11 cellular contexts compared by ENCODE assay signal in genomic region chr5:141510850-141511718, GRCh38. TPM values are rescaled to one million over a fixed set of nuclear protein-coding genes. Genes with fewer than 3 reads are reported as not detected.
A peak's percentile ranks its signal among the peaks of the same experiment; 100 is the strongest.
DNase-seq lines count a peak whose midpoint lies in the region; ATAC-seq and TF ChIP-seq lines count a peak whose summit lies in the region.
"Had no signal": no experiment of that assay in that cellular context is flagged by ENCODE, and none has a peak within 500 bp of the region (broad histone marks: within the 10 kb centered on the region; RNA-seq: fewer than 3 reads in every experiment).

No MANE protein-coding gene starts in this region.

- H3K9ac ChIP-seq in SK-N-SH = no peak overlapping the region

- H3K27me3 Mint-ChIP-seq in brain = peaks cover 4% of the 10 kb centered on the region

- DNase-seq in SK-N-SH (no peak), thoracic aorta (ENCODE audit: low spot score) (no peak), NCI-H1092 treated with DMSO at 0.1 percent for 48 hours (lab: John Stamatoyannopoulos, UW) (no peak), NCI-H2227 treated with DMSO at 0.1 percent for 48 hours (lab: John Stamatoyannopoulos, UW) (no peak)
- DNase-seq: effector memory CD4-positive, alpha-beta T cell had no signal

- H4K20me1 ChIP-seq in SK-N-SH (ENCODE audit: insufficient read depth) = no peaks in the 10 kb centered on the region

- TF ChIP-seq CTCF in SK-N-SH (IDR thresholded peaks at IDR 0.05) (no peak), brain (conservative IDR thresholded peaks at IDR 0.05) (no peak), thoracic aorta (IDR thresholded peaks at IDR 0.05) (no peak)

- TF ChIP-seq EP300 in SK-N-SH (IDR thresholded peaks at IDR 0.05; ENCODE audit: borderline replicate concordance in 1 of 2, low read depth in 1 of 2, low read length in 1 of 2) = no peak

- peak overlapping the region in 2 of 5 experiments; percentile 23 to 84 for H3K4me3 Mint-ChIP-seq in brain

- H3K27ac ChIP-seq in SK-N-SH (ENCODE audit: low read depth in 2 of 2, low read length in 1 of 2) (peak overlapping the region; percentile 9 to 99; a peak in 3 of 4 replicates), thoracic aorta (peak overlapping the region; percentile 97 to 98)
- H3K27ac ChIP-seq: 22Rv1 had no signal

- H3F3A ChIP-seq in SK-N-SH (replicated peaks; ENCODE audit: insufficient read depth) = peaks cover 74% of the 10 kb centered on the region

- H3K27me3 ChIP-seq in SK-N-SH (ENCODE audit: insufficient read depth) = no peaks in the 10 kb centered on the region
- no peaks in the 10 kb centered on the region for H3K27me3 ChIP-seq in thoracic aorta (replicated peaks; ENCODE audit: insufficient read depth)

- H3K36me3 ChIP-seq in SK-N-SH (replicated peaks in 1 of 2; ENCODE audit: control insufficient read depth in 1 of 2, insufficient read depth in 2 of 2, low read length in 1 of 2) (peaks cover 23 to 41% of the 10 kb centered on the region in 2 experiments), thoracic aorta (peaks cover 4% of the 10 kb centered on the region)

- H3K9me2 ChIP-seq in SK-N-SH = no peaks in the 10 kb centered on the region

- H3K4me1 ChIP-seq in SK-N-SH (ENCODE audit: control insufficient read depth in 1 of 2, insufficient read depth in 2 of 2, low read depth in 1 of 2, low read length in 1 of 2) (peaks cover 75% of the 10 kb centered on the region in 2 experiments), thoracic aorta (ENCODE audit: control insufficient read depth in 1 of 2, low read depth in 2 of 2) (peaks cover 49 to 77% of the 10 kb centered on the region in 2 donors)

- no peaks in the 10 kb centered on the region for H3K9me3 ChIP-seq in SK-N-SH
- no peaks in the 10 kb centered on the region for H3K9me3 ChIP-seq in thoracic aorta

- CTCF ChIA-PET in SK-N-SH (lab: Yijun Ruan, JAX) = interaction anchor here (0.8 to 10.1 kb wide), 11 partner anchors 13 to 94 kb away, joined by 3 to 113 read pairs (median 6); partner anchors contain the start of genes PCDHGB7, PCDHGC3 and PCDHGC4

- POLR2A ChIA-PET in SK-N-SH (lab: Yijun Ruan, JAX) = no interaction called here

- H3K4me1 Mint-ChIP-seq in brain = peaks cover 92% of the 10 kb centered on the region

- H3K27ac Mint-ChIP-seq in brain = peak overlapping the region; percentile 98 to 100 (median 99)

- no peak overlapping the region for H2AFZ ChIP-seq in SK-N-SH (ENCODE audit: low read depth)

- ATAC-seq in SK-N-SH treated with all-trans-retinoic acid at 6 μM for 48 hours = no peak
- peak; percentile 31 for ATAC-seq in HG03045 (IDR thresholded peaks at IDR 0.05; ENCODE audit: unreplicated experiment)
- ATAC-seq in thoracic aorta (ENCODE audit: insufficient number of reproducible peaks, low FRiP score, low read depth) = no peak
- no peak for ATAC-seq in HG03095 (IDR thresholded peaks at IDR 0.05; ENCODE audit: unreplicated experiment)

- no peak overlapping the region for H3K4me3 ChIP-seq in SK-N-SH (ENCODE audit: low read depth in 2 of 2, low read length in 1 of 2)
- no peak overlapping the region for H3K4me3 ChIP-seq in thoracic aorta
- H3K4me3 ChIP-seq: skin epidermis had no signal

- H3K4me2 ChIP-seq in SK-N-SH = no peak overlapping the region

- TF ChIP-seq RAD21 in SK-N-SH (IDR thresholded peaks at IDR 0.05; ENCODE audit: low read length) = no peak

- H3K9me3 Mint-ChIP-seq in brain = peaks cover 0 to 8% (median 0%) of the 10 kb centered on the region in 5 experiments

- peaks cover 49% of the 10 kb centered on the region for H3K36me3 Mint-ChIP-seq in brain

- WGBS in SK-N-SH (ENCODE audit: low lambda C conversion rate) = 94% methylated on average over 14 of the region's 14 CpGs

- H3K79me2 ChIP-seq in SK-N-SH (ENCODE audit: insufficient read depth) = peaks cover 8% of the 10 kb centered on the region; the same call in 1 of the 2 replicates

TF ChIP-seq in SK-N-SH, 30 proteins besides CTCF, POLR2A, EP300 and RAD21:
- TF ChIP-seq IRF3 (IDR thresholded peaks at IDR 0.05; ENCODE audit: low read depth, low read length) (no peak), ELF1 (IDR thresholded peaks at IDR 0.05) (no peak), PBX3 (IDR thresholded peaks at IDR 0.05) (no peak), FOSL2 (IDR thresholded peaks at IDR 0.05; ENCODE audit: borderline replicate concordance, low read depth) (no peak), NFIC (IDR thresholded peaks at IDR 0.05; ENCODE audit: borderline replicate concordance) (no peak), YY1 (IDR thresholded peaks at IDR 0.05; ENCODE audit: low read depth) (no peak), NRF1 (IDR thresholded peaks at IDR 0.05; ENCODE audit: low read depth, low read length) (no peak), MXI1 (IDR thresholded peaks at IDR 0.05; ENCODE audit: low read depth, low read length) (no peak), EZH2phosphoT487 (IDR thresholded peaks at IDR 0.05; ENCODE audit: borderline replicate concordance, low read depth) (no peak), RCOR1 (IDR thresholded peaks at IDR 0.05; ENCODE audit: low read length) (no peak), FOXJ3 (CRISPR knock-in tag; IDR thresholded peaks at IDR 0.05) (no peak)
TF ChIP-seq in SK-N-SH: peak in this region for 0.

TF ChIP-seq in SK-N-SH treated with all-trans-retinoic acid at 6 μM for 48 hours, 23 proteins besides CTCF, POLR2A, EP300 and RAD21 (continues in another document):
- TF ChIP-seq ZNF70 (CRISPR knock-in tag; IDR thresholded peaks at IDR 0.05) (no peak), TSHZ2 (CRISPR knock-in tag; IDR thresholded peaks at IDR 0.05) (no peak), OSR1 (CRISPR knock-in tag; IDR thresholded peaks at IDR 0.05) (no peak), ZFP30 (CRISPR knock-in tag; IDR thresholded peaks at IDR 0.05) (no peak), RARB (CRISPR knock-in tag; IDR thresholded peaks at IDR 0.05) (no peak), TCF4 (CRISPR knock-in tag; IDR thresholded peaks at IDR 0.05; ENCODE audit: borderline replicate concordance) (no peak), CREB5 (CRISPR knock-in tag; IDR thresholded peaks at IDR 0.05; ENCODE audit: low read depth) (no peak), ZNF8 (CRISPR knock-in tag; IDR thresholded peaks at IDR 0.05) (no peak)

RNA-seq across cellular contexts. Expression of gene PCDHGC5, which starts 22.2 kb away (rescaled TPM):
- polyA plus RNA-seq in SK-N-SH (2012; rRNA removed) (1.9 and 2.0 TPM in 2 replicates), brain (ENCODE audit: insufficient read depth, low read depth, low replicate concordance) (4.3 TPM)
- polyA plus RNA-seq in SK-N-SH (2012; cell fraction: cytosol; rRNA removed) = 0.99 and 1.3 TPM in 2 replicates
- 7.5 and 8.1 TPM in 2 replicates for polyA plus RNA-seq in SK-N-SH (2012; cell fraction: nucleus; rRNA removed)
- 1 to 10 TPM; 5.7 to 6.9 TPM for total RNA-seq in thoracic aorta

RNA-seq across cellular contexts. Expression of gene PCDHGC4, which starts 26.3 kb away (rescaled TPM):
- polyA plus RNA-seq in SK-N-SH (2012; rRNA removed) = 0.53 and 0.78 TPM in 2 replicates
- 0.27 and 0.50 TPM in 2 replicates for polyA plus RNA-seq in SK-N-SH (2012; cell fraction: cytosol; rRNA removed)
- 2.4 and 2.6 TPM in 2 replicates for polyA plus RNA-seq in SK-N-SH (2012; cell fraction: nucleus; rRNA removed)
- polyA plus RNA-seq in brain (ENCODE audit: insufficient read depth, low read depth, low replicate concordance) = 31.8 TPM
- total RNA-seq in thoracic aorta = 1 to 10 TPM; 6.4 to 7.9 TPM

RNA-seq across cellular contexts. Expression of gene PCDHGC3, which starts 35.3 kb away (rescaled TPM):
- 55.8 and 97.0 TPM in 2 replicates for polyA plus RNA-seq in SK-N-SH (2012; rRNA removed)
- polyA plus RNA-seq in SK-N-SH (2012; cell fraction: cytosol; rRNA removed) = 63.1 and 99.3 TPM in 2 replicates
- polyA plus RNA-seq in SK-N-SH (2012; cell fraction: nucleus; rRNA removed) = 87.3 and 94.5 TPM in 2 replicates
- polyA plus RNA-seq in brain (ENCODE audit: insufficient read depth, low read depth, low replicate concordance) = 246 TPM
- 10 to 100 TPM; 61.3 to 99.9 TPM for total RNA-seq in thoracic aorta
